ENCODE assay signal across 18 cellular contexts in genomic region chr11:8908099-8908498, GRCh38. TPM values are rescaled to one million over a fixed set of nuclear protein-coding genes. Genes with fewer than 3 reads are reported as not detected.
"Had no signal": no experiment of that assay in that cellular context is flagged by ENCODE, and none has a peak within 500 bp of the region (broad histone marks: within the 10 kb centered on the region; RNA-seq: fewer than 3 reads in every experiment).

No MANE protein-coding gene starts in this region.

- H3K4me3 ChIP-seq: esophagus muscularis mucosa, pancreas, thyroid gland, uterus had no signal

- H3K27ac Mint-ChIP-seq: activated CD4-positive, alpha-beta memory T cell treated with anti-CD3 and anti-CD28 coated beads for 36 hours; activated naive CD8-positive, alpha-beta T cell; activated T-helper 1 cell treated with anti-CD3 and anti-CD28 coated beads, Interleukin-12 subunit alpha, Interleukin-12 subunit beta, Interleukin-2, Interleukin-4 antibody, amounts not matched to agents 30 ng/mL and 10 ng/mL and 1 ng/mL, durations not matched to agents 14 hours and 24 hours and 36 hours; dendritic cell treated with granulocyte-macrophage colony-stimulating factor and Interleukin-4, amounts not matched to agents 40 ng/mL and 50 ng/mL, for 4 days had no signal

- H3K9me3 ChIP-seq: esophagus muscularis mucosa, pancreas, thyroid gland, uterus had no signal

- H3K27me3 ChIP-seq: esophagus muscularis mucosa, pancreas, thyroid gland, uterus had no signal

- H3K4me1 ChIP-seq: pancreas had no signal

- ATAC-seq: naive thymus-derived CD4-positive, alpha-beta T cell; pancreas had no signal

- H3K27me3 Mint-ChIP-seq: activated CD4-positive, alpha-beta memory T cell treated with anti-CD3 and anti-CD28 coated beads for 36 hours; activated naive CD8-positive, alpha-beta T cell had no signal

- FAIRE-seq: bronchial epithelial cell, pancreas had no signal

- H3K36me3 ChIP-seq: esophagus muscularis mucosa, pancreas, thyroid gland, uterus had no signal

- DNase-seq: activated CD4-positive, alpha-beta memory T cell treated with anti-CD3 and anti-CD28 coated beads for 36 hours; activated T-cell treated with anti-CD3 and anti-CD28 coated beads for 4 hours; cerebellar nuclear complex; effector CD8-positive, alpha-beta T cell; naive thymus-derived CD4-positive, alpha-beta T cell; pancreas; stimulated activated naive CD4-positive, alpha-beta T cell treated with Interleukin-2 at 50 U/mL for 16 hours; T-helper 2 cell; thyroid gland; uterus had no signal

- H3K4me3 Mint-ChIP-seq: activated CD4-positive, alpha-beta memory T cell treated with anti-CD3 and anti-CD28 coated beads for 36 hours; activated naive CD8-positive, alpha-beta T cell; dendritic cell treated with granulocyte-macrophage colony-stimulating factor and Interleukin-4, amounts not matched to agents 40 ng/mL and 50 ng/mL, for 4 days had no signal

- H3K27ac ChIP-seq: esophagus muscularis mucosa, pancreas, thyroid gland, uterus had no signal

- H3K9me3 Mint-ChIP-seq: activated CD4-positive, alpha-beta memory T cell treated with anti-CD3 and anti-CD28 coated beads for 36 hours; activated T-helper 1 cell treated with anti-CD3 and anti-CD28 coated beads, Interleukin-12 subunit alpha, Interleukin-12 subunit beta, Interleukin-2, Interleukin-4 antibody, amounts not matched to agents 30 ng/mL and 10 ng/mL and 1 ng/mL, durations not matched to agents 14 hours and 24 hours and 36 hours; dendritic cell treated with granulocyte-macrophage colony-stimulating factor and Interleukin-4, amounts not matched to agents 40 ng/mL and 50 ng/mL, for 4 days had no signal

- H3K36me3 Mint-ChIP-seq: activated CD4-positive, alpha-beta memory T cell treated with anti-CD3 and anti-CD28 coated beads for 36 hours; activated naive CD8-positive, alpha-beta T cell; naive thymus-derived CD4-positive, alpha-beta T cell had no signal

RNA-seq across cellular contexts. Expression of gene C11orf16, which starts 24.6 kb away (rescaled TPM):
- total RNA-seq: activated CD4-positive, alpha-beta memory T cell treated with anti-CD3 and anti-CD28 coated beads for 36 hours; activated T-helper 1 cell treated with anti-CD3 and anti-CD28 coated beads, Interleukin-12 subunit alpha, Interleukin-12 subunit beta, Interleukin-2, Interleukin-4 antibody, amounts not matched to agents 30 ng/mL and 10 ng/mL and 1 ng/mL, durations not matched to agents 14 hours and 24 hours and 36 hours; bronchial epithelial cell; esophagus muscularis mucosa; liver; mucosa of gallbladder; naive thymus-derived CD4-positive, alpha-beta T cell; pancreas; subcutaneous adipose tissue; thyroid gland had no signal
- polyA plus RNA-seq: liver; naive thymus-derived CD4-positive, alpha-beta T cell; pancreas had no signal

RNA-seq across cellular contexts. Expression of gene ASCL3, which starts 34.7 kb away (rescaled TPM):
- total RNA-seq: activated CD4-positive, alpha-beta memory T cell treated with anti-CD3 and anti-CD28 coated beads for 36 hours; activated T-helper 1 cell treated with anti-CD3 and anti-CD28 coated beads, Interleukin-12 subunit alpha, Interleukin-12 subunit beta, Interleukin-2, Interleukin-4 antibody, amounts not matched to agents 30 ng/mL and 10 ng/mL and 1 ng/mL, durations not matched to agents 14 hours and 24 hours and 36 hours; bronchial epithelial cell; esophagus muscularis mucosa; liver; mucosa of gallbladder; naive thymus-derived CD4-positive, alpha-beta T cell; subcutaneous adipose tissue; thyroid gland; uterus had no signal
- polyA plus RNA-seq: liver; naive thymus-derived CD4-positive, alpha-beta T cell; pancreas had no signal
